Comparison of ENCODE assay signal across 17 cellular contexts in genomic region chr2:80364511-80365212, GRCh38.
DNase-seq lines count a peak whose midpoint lies in the region; ATAC-seq, FAIRE-seq and TF ChIP-seq lines count a peak whose summit lies in the region.
"Had no signal": no experiment of that assay in that cellular context is flagged by ENCODE, and none has a peak within 500 bp of the region (broad histone marks: within the 10 kb centered on the region; RNA-seq: fewer than 3 reads in every experiment).

No MANE protein-coding gene starts in this region.

- H3K36me3 ChIP-seq in Karpas-422 (ENCODE audit: insufficient read depth, low read length), result no peaks in the 10 kb centered on the region

- no peak overlapping the region for H3K4me3 ChIP-seq in Karpas-422 (ENCODE audit: low read length)

- POLR2A ChIA-PET in WTC11 (lab: Charles Lee), result interaction anchor here (0.6 to 0.9 kb wide), 2 partner anchors 30 to 788 kb away, joined by 3 read pairs; no protein-coding TSS in a partner anchor

- H2AFZ ChIP-seq in Karpas-422 (ENCODE audit: low read length), result no peak overlapping the region

- TF ChIP-seq CTCF in D721Med (IDR thresholded peaks at IDR 0.05; ENCODE audit: insufficient read depth, missing control alignments) (no peak), WTC11 (IDR thresholded peaks at IDR 0.05) (no peak)

- peak; percentile 77 for FAIRE-seq in D721Med (lab: Jason Lieb, UNC)

- no peaks in the 10 kb centered on the region for H3K79me2 ChIP-seq in Karpas-422 (ENCODE audit: low read length)

- CTCF ChIA-PET in WTC11 (lab: Charles Lee), result interaction anchor here (0.6 kb wide), 1 partner anchor 39 kb away, joined by 3 read pairs; no protein-coding TSS in a partner anchor

- H3K4me3 Mint-ChIP-seq in WTC11, result no peak overlapping the region
- no peak overlapping the region for H3K4me3 Mint-ChIP-seq in activated T-cell treated with anti-CD3 and anti-CD28 coated beads, Interleukin-2, amount 50 U/mL, for 4 hours
- no peak overlapping the region for H3K4me3 Mint-ChIP-seq in activated T-helper 1 cell treated with anti-CD3 and anti-CD28 coated beads, Interleukin-12 subunit alpha, Interleukin-12 subunit beta, Interleukin-2, Interleukin-4 antibody, amounts not matched to agents 30 ng/mL and 10 ng/mL and 1 ng/mL, durations not matched to agents 14 hours and 24 hours and 36 hours
- H3K4me3 Mint-ChIP-seq: CD4-positive, alpha-beta T cell; HFFc6; T-helper 17 cell had no signal

- H3K4me1 Mint-ChIP-seq in WTC11, result peaks cover 49% of the 10 kb centered on the region
- H3K4me1 Mint-ChIP-seq in activated T-cell treated with anti-CD3 and anti-CD28 coated beads, Interleukin-2, amount 50 U/mL, for 4 hours (ENCODE audit: low read depth), result no peaks in the 10 kb centered on the region
- no peaks in the 10 kb centered on the region for H3K4me1 Mint-ChIP-seq in activated T-helper 1 cell treated with anti-CD3 and anti-CD28 coated beads, Interleukin-12 subunit alpha, Interleukin-12 subunit beta, Interleukin-2, Interleukin-4 antibody, amounts not matched to agents 30 ng/mL and 10 ng/mL and 1 ng/mL, durations not matched to agents 14 hours and 24 hours and 36 hours (ENCODE audit: low read depth)
- H3K4me1 Mint-ChIP-seq: T-helper 17 cell had no signal

- H3K9me2 ChIP-seq in Karpas-422 (replicated peaks; ENCODE audit: insufficient read depth, low read length), result no peaks in the 10 kb centered on the region

- 0 out of 2 replicates have a peak, but pooled peaks cover 5% of the 10 kb centered on the region for H4K20me1 ChIP-seq in Karpas-422 (ENCODE audit: insufficient read depth, low read depth, low read length)

- peak overlapping the region; percentile 30 for H3K4me2 ChIP-seq in Karpas-422 (ENCODE audit: low read depth, low read length, poor library complexity, severe bottlenecking)

- peaks cover 99% of the 10 kb centered on the region for H3K27me3 Mint-ChIP-seq in WTC11 (ENCODE audit: low read depth)
- no peaks in the 10 kb centered on the region for H3K27me3 Mint-ChIP-seq in activated T-cell treated with anti-CD3 and anti-CD28 coated beads, Interleukin-2, amount 50 U/mL, for 4 hours (ENCODE audit: low read depth)
- no peaks in the 10 kb centered on the region for H3K27me3 Mint-ChIP-seq in activated T-helper 1 cell treated with anti-CD3 and anti-CD28 coated beads, Interleukin-12 subunit alpha, Interleukin-12 subunit beta, Interleukin-2, Interleukin-4 antibody, amounts not matched to agents 30 ng/mL and 10 ng/mL and 1 ng/mL, durations not matched to agents 14 hours and 24 hours and 36 hours (ENCODE audit: insufficient read depth)
- H3K27me3 Mint-ChIP-seq: CD4-positive, alpha-beta T cell; T-helper 17 cell had no signal

- intact Hi-C loops in activated T-helper 1 cell treated with anti-CD3 and anti-CD28 coated beads, Interleukin-12 subunit alpha, Interleukin-12 subunit beta, Interleukin-2, Interleukin-4 antibody, amounts not matched to agents 30 ng/mL and 10 ng/mL and 1 ng/mL, durations not matched to agents 14 hours and 24 hours and 36 hours (cut with micrococcal nuclease), result no loop called here

- ATAC-seq in WTC11 (peak; percentile 84), HG03135 (IDR thresholded peaks at IDR 0.05; ENCODE audit: unreplicated experiment) (no peak)
- no peak for ATAC-seq in activated T-cell treated with anti-CD3 and anti-CD28 coated beads, Interleukin-2, amount 50 U/mL, for 4 hours
- ATAC-seq: T-helper 17 cell had no signal

- H3K9ac ChIP-seq in Karpas-422 (ENCODE audit: low read length), result no peak overlapping the region

- no peaks in the 10 kb centered on the region; the same call in 1 of the 2 replicates for H3K27me3 ChIP-seq in Karpas-422 (ENCODE audit: low read length)

- no peaks in the 10 kb centered on the region for H3K36me3 Mint-ChIP-seq in WTC11
- H3K36me3 Mint-ChIP-seq in activated T-cell treated with anti-CD3 and anti-CD28 coated beads, Interleukin-2, amount 50 U/mL, for 4 hours (ENCODE audit: insufficient read depth), result no peaks in the 10 kb centered on the region
- H3K36me3 Mint-ChIP-seq in activated T-helper 1 cell treated with anti-CD3 and anti-CD28 coated beads, Interleukin-12 subunit alpha, Interleukin-12 subunit beta, Interleukin-2, Interleukin-4 antibody, amounts not matched to agents 30 ng/mL and 10 ng/mL and 1 ng/mL, durations not matched to agents 14 hours and 24 hours and 36 hours (ENCODE audit: low read depth), result no peaks in the 10 kb centered on the region

- no peaks in the 10 kb centered on the region for H3K9me3 Mint-ChIP-seq in WTC11
- H3K9me3 Mint-ChIP-seq in activated T-cell treated with anti-CD3 and anti-CD28 coated beads, Interleukin-2, amount 50 U/mL, for 4 hours, result peaks cover 3% of the 10 kb centered on the region
- peaks cover 5% of the 10 kb centered on the region for H3K9me3 Mint-ChIP-seq in activated T-helper 1 cell treated with anti-CD3 and anti-CD28 coated beads, Interleukin-12 subunit alpha, Interleukin-12 subunit beta, Interleukin-2, Interleukin-4 antibody, amounts not matched to agents 30 ng/mL and 10 ng/mL and 1 ng/mL, durations not matched to agents 14 hours and 24 hours and 36 hours
- H3K9me3 Mint-ChIP-seq: HFFc6 had no signal

- no peaks in the 10 kb centered on the region for H3K9me3 ChIP-seq in Karpas-422 (ENCODE audit: low read length)

- DNase-seq in D721Med (ENCODE audit: insufficient read length, low spot score) (no peak), Karpas-422 (no peak), WTC11 (ENCODE audit: low spot score) (no peak), left kidney (ENCODE audit: low read depth, low spot score) (peak; percentile 5)
- no peak for DNase-seq in activated T-cell treated with anti-CD3 and anti-CD28 coated beads, Interleukin-2, amount 50 U/mL, for 4 hours
- DNase-seq in activated T-helper 1 cell treated with anti-CD3 and anti-CD28 coated beads, Interleukin-12 subunit alpha, Interleukin-12 subunit beta, Interleukin-2, Interleukin-4 antibody, amounts not matched to agents 30 ng/mL and 10 ng/mL and 1 ng/mL, durations not matched to agents 14 hours and 24 hours and 36 hours (ENCODE audit: low spot score), result no peak
- DNase-seq: CD4-positive, alpha-beta T cell; GOT3; HFFc6; IMR-90; NCI-H187 treated with DMSO at 0.1 percent for 48 hours; NCI-H2171; NCI-H510A; NK-92 treated with Interleukin-12 subunit alpha and Interleukin-12 subunit beta, amount 100 ng/mL, for 24 hours; SIG-M5; T-helper 17 cell had no signal

- no peak overlapping the region for H3K27ac ChIP-seq in Karpas-422 (ENCODE audit: low read length)

- peaks cover 43% of the 10 kb centered on the region for H3K4me1 ChIP-seq in Karpas-422 (ENCODE audit: low read length)

- H3K27ac Mint-ChIP-seq in WTC11, result no peak overlapping the region
- H3K27ac Mint-ChIP-seq in activated T-helper 1 cell treated with anti-CD3 and anti-CD28 coated beads, Interleukin-12 subunit alpha, Interleukin-12 subunit beta, Interleukin-2, Interleukin-4 antibody, amounts not matched to agents 30 ng/mL and 10 ng/mL and 1 ng/mL, durations not matched to agents 14 hours and 24 hours and 36 hours, result no peak overlapping the region
- H3K27ac Mint-ChIP-seq: CD4-positive, alpha-beta T cell; HFFc6; T-helper 17 cell had no signal

TF ChIP-seq in WTC11, 78 proteins besides CTCF, POLR2A, EP300 and RAD21 (continues in another document):
- TF ChIP-seq, protein P1, sequence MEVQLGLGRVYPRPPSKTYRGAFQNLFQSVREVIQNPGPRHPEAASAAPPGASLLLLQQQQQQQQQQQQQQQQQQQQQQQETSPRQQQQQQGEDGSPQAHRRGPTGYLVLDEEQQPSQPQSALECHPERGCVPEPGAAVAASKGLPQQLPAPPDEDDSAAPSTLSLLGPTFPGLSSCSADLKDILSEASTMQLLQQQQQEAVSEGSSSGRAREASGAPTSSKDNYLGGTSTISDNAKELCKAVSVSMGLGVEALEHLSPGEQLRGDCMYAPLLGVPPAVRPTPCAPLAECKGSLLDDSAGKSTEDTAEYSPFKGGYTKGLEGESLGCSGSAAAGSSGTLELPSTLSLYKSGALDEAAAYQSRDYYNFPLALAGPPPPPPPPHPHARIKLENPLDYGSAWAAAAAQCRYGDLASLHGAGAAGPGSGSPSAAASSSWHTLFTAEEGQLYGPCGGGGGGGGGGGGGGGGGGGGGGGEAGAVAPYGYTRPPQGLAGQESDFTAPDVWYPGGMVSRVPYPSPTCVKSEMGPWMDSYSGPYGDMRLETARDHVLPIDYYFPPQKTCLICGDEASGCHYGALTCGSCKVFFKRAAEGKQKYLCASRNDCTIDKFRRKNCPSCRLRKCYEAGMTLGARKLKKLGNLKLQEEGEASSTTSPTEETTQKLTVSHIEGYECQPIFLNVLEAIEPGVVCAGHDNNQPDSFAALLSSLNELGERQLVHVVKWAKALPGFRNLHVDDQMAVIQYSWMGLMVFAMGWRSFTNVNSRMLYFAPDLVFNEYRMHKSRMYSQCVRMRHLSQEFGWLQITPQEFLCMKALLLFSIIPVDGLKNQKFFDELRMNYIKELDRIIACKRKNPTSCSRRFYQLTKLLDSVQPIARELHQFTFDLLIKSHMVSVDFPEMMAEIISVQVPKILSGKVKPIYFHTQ (CRISPR knock-in tag; IDR thresholded peaks at IDR 0.05), result no peak
- TF ChIP-seq, protein P2, sequence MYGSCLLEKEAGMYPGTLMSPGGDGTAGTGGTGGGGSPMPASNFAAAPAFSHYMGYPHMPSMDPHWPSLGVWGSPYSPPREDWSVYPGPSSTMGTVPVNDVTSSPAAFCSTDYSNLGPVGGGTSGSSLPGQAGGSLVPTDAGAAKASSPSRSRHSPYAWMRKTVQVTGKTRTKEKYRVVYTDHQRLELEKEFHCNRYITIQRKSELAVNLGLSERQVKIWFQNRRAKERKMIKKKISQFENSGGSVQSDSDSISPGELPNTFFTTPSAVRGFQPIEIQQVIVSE (CRISPR knock-in tag; IDR thresholded peaks at IDR 0.05; ENCODE audit: borderline replicate concordance), result no peak
- TF ChIP-seq, protein P3, sequence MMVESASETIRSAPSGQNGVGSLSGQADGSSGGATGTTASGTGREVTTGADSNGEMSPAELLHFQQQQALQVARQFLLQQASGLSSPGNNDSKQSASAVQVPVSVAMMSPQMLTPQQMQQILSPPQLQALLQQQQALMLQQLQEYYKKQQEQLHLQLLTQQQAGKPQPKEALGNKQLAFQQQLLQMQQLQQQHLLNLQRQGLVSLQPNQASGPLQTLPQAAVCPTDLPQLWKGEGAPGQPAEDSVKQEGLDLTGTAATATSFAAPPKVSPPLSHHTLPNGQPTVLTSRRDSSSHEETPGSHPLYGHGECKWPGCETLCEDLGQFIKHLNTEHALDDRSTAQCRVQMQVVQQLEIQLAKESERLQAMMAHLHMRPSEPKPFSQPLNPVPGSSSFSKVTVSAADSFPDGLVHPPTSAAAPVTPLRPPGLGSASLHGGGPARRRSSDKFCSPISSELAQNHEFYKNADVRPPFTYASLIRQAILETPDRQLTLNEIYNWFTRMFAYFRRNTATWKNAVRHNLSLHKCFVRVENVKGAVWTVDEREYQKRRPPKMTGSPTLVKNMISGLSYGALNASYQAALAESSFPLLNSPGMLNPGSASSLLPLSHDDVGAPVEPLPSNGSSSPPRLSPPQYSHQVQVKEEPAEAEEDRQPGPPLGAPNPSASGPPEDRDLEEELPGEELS (CRISPR knock-in tag; IDR thresholded peaks at IDR 0.05), result no peak
- no peak for TF ChIP-seq TEAD1 (CRISPR knock-in tag; IDR thresholded peaks at IDR 0.05)
- TF ChIP-seq, protein P4, sequence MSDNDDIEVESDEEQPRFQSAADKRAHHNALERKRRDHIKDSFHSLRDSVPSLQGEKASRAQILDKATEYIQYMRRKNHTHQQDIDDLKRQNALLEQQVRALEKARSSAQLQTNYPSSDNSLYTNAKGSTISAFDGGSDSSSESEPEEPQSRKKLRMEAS (CRISPR knock-in tag; IDR thresholded peaks at IDR 0.05), result no peak
- TF ChIP-seq ZNF121 (CRISPR knock-in tag; IDR thresholded peaks at IDR 0.05), result no peak
